Comparison of ENCODE assay signal across 8 cellular contexts in genomic region chr18:62131305-62131909, GRCh38. TPM values are rescaled to one million over a fixed set of nuclear protein-coding genes. Genes with fewer than 3 reads are reported as not detected.
A peak's percentile ranks its signal among the peaks of the same experiment; 100 is the strongest.
DNase-seq lines count a peak whose midpoint lies in the region; ATAC-seq and TF ChIP-seq lines count a peak whose summit lies in the region.

No MANE protein-coding gene starts in this region.

- no peaks in the 10 kb centered on the region for H3K36me3 Mint-ChIP-seq in activated CD8-positive, alpha-beta memory T cell treated with anti-CD3 and anti-CD28 coated beads, Interleukin-2, amount 10 ng/mL, durations not matched to agents 7 days and 5 days
- H3K36me3 Mint-ChIP-seq in nephron progenitor cell (ENCODE audit: low read depth) = no peaks in the 10 kb centered on the region

- no peak overlapping the region for H3K4me3 Mint-ChIP-seq in activated CD8-positive, alpha-beta memory T cell treated with anti-CD3 and anti-CD28 coated beads, Interleukin-2, amount 10 ng/mL, durations not matched to agents 7 days and 5 days
- H3K4me3 Mint-ChIP-seq in nephron progenitor cell = no peak overlapping the region

- CTCF ChIA-PET in activated CD8-positive, alpha-beta memory T cell treated with anti-CD3 and anti-CD28 coated beads, Interleukin-2, amount 10 ng/mL, durations not matched to agents 7 days and 5 days (lab: Charles Lee) = interaction anchor here (0.6 to 2.1 kb wide), 18 partner anchors 10 to 579 kb away, joined by 3 to 12 read pairs (median 4); no protein-coding TSS in a partner anchor

- ATAC-seq in GM18861 (IDR thresholded peaks at IDR 0.05; ENCODE audit: unreplicated experiment) (peak; percentile 66), HG03378 (IDR thresholded peaks at IDR 0.05; ENCODE audit: unreplicated experiment) (peak; percentile 82)
- peak; percentile 53 for ATAC-seq in activated CD8-positive, alpha-beta memory T cell treated with anti-CD3 and anti-CD28 coated beads, Interleukin-2, amount 10 ng/mL, durations not matched to agents 7 days and 5 days

- no peak for TF ChIP-seq EP300 in stomach (IDR thresholded peaks at IDR 0.05)

- no peaks in the 10 kb centered on the region for H3K9me3 Mint-ChIP-seq in activated CD8-positive, alpha-beta memory T cell treated with anti-CD3 and anti-CD28 coated beads, Interleukin-2, amount 10 ng/mL, durations not matched to agents 7 days and 5 days (ENCODE audit: low read depth)
- H3K9me3 Mint-ChIP-seq in nephron progenitor cell = no peaks in the 10 kb centered on the region

- intact Hi-C loops in stomach (cut with DNase I; ENCODE audit: low total_unique reads) = no loop called here

- TF ChIP-seq POLR2A in stomach (IDR thresholded peaks at IDR 0.05) = no peak

- H3K36me3 ChIP-seq in stomach = peaks cover 0 to 12% (median 8%) of the 10 kb centered on the region in 4 donors

- WGBS in stomach, 5 donors = 62 to 95% (median 91%) methylated on average over 2 of the region's 2 CpGs

- no peak overlapping the region for H3K27ac Mint-ChIP-seq in activated CD8-positive, alpha-beta memory T cell treated with anti-CD3 and anti-CD28 coated beads, Interleukin-2, amount 10 ng/mL, durations not matched to agents 7 days and 5 days
- H3K27ac Mint-ChIP-seq in nephron progenitor cell = no peak overlapping the region

- no peaks in the 10 kb centered on the region for H3K9me3 ChIP-seq in stomach

- no peaks in the 10 kb centered on the region for H3K27me3 Mint-ChIP-seq in activated CD8-positive, alpha-beta memory T cell treated with anti-CD3 and anti-CD28 coated beads, Interleukin-2, amount 10 ng/mL, durations not matched to agents 7 days and 5 days
- H3K27me3 Mint-ChIP-seq in nephron progenitor cell (ENCODE audit: low read depth, poor library complexity) = no peaks in the 10 kb centered on the region

- no peak overlapping the region for H3K27ac ChIP-seq in stomach

- peak; percentile 99 for TF ChIP-seq CTCF in AG10803 (conservative IDR thresholded peaks at IDR 0.05; ENCODE audit: low read length)
- peak; percentile 98 for TF ChIP-seq CTCF in epithelial cell of proximal tubule (conservative IDR thresholded peaks at IDR 0.05; ENCODE audit: low read depth, low read length)
- peak; percentile 99 for TF ChIP-seq CTCF in nephron progenitor cell (IDR thresholded peaks at IDR 0.05)
- TF ChIP-seq CTCF in stomach (IDR thresholded peaks at IDR 0.05) = peak in 5 of 7 experiments; percentile 60 to 90 (median 86)

- H3K4me3 ChIP-seq in AG10803 (ENCODE audit: low read length) (no peak overlapping the region), epithelial cell of proximal tubule (ENCODE audit: low read depth, low read length) (no peak overlapping the region), stomach (no peak overlapping the region)

- peak; percentile 63 for DNase-seq in AG10803 (ENCODE audit: low read depth)
- peak; percentile 66 for DNase-seq in NCI-H748 treated with DMSO at 0.1 percent for 48 hours (lab: John Stamatoyannopoulos, UW)
- DNase-seq in activated CD8-positive, alpha-beta memory T cell treated with anti-CD3 and anti-CD28 coated beads, Interleukin-2, amount 10 ng/mL, durations not matched to agents 7 days and 5 days = peak; percentile 69
- peak; percentile 4 for DNase-seq in epithelial cell of proximal tubule (ENCODE audit: low read depth)
- DNase-seq in nephron progenitor cell = peak; percentile 70
- DNase-seq in stomach = peak; percentile 51

- H3K4me1 Mint-ChIP-seq in activated CD8-positive, alpha-beta memory T cell treated with anti-CD3 and anti-CD28 coated beads, Interleukin-2, amount 10 ng/mL, durations not matched to agents 7 days and 5 days = peaks cover 7% of the 10 kb centered on the region
- H3K4me1 Mint-ChIP-seq in nephron progenitor cell = no peaks in the 10 kb centered on the region

- H3K4me1 ChIP-seq in stomach = no peaks in the 10 kb centered on the region

- no peaks in the 10 kb centered on the region for H3K27me3 ChIP-seq in stomach

RNA-seq across cellular contexts. Expression of gene PIGN, which starts 55.4 kb away (rescaled TPM):
- total RNA-seq in activated CD8-positive, alpha-beta memory T cell treated with anti-CD3 and anti-CD28 coated beads, Interleukin-2, amount 10 ng/mL, durations not matched to agents 7 days and 5 days = 10 to 100 TPM; 27.8 to 32.1 TPM
- 14.3 and 21.4 TPM in 2 replicates for total RNA-seq in epithelial cell of proximal tubule
- 100 to 1,000 TPM in 1 of 5 donors, 10 to 100 TPM in 3, 1 to 10 TPM in 1; 2.0 to 113 (median 47.1) TPM for total RNA-seq in stomach
- polyA plus RNA-seq in stomach = 1 to 10 TPM; 2.6 to 4.7 (median 4.4) TPM

RNA-seq across cellular contexts. Expression of gene RELCH, which starts 55.6 kb away (rescaled TPM):
- 10 to 100 TPM; 33.3 to 41.2 TPM for total RNA-seq in activated CD8-positive, alpha-beta memory T cell treated with anti-CD3 and anti-CD28 coated beads, Interleukin-2, amount 10 ng/mL, durations not matched to agents 7 days and 5 days
- total RNA-seq in epithelial cell of proximal tubule (16.7 and 23.7 TPM in 2 replicates), stomach (10 to 100 TPM; 32.1 to 85.9 (median 55.9) TPM)
- polyA plus RNA-seq in stomach = 10 to 100 TPM in 1 of 3 donors, 1 to 10 TPM in 2; 4.9 to 17.2 (median 5.5) TPM

Comparison
In these comparisons a context has a peak if more than half of its experiments do, and no peak if none do; other contexts are left out.
1. DNase-seq: peak in every context shown above with its lines; median percentile 70 in nephron progenitor cell; 69 in activated CD8-positive, alpha-beta memory T cell treated with anti-CD3 and anti-CD28 coated beads, Interleukin-2, amount 10 ng/mL, durations not matched to agents 7 days and 5 days; 66 in NCI-H748 treated with DMSO at 0.1 percent for 48 hours; 63 in AG10803; 51 in stomach; 4 in epithelial cell of proximal tubule.